In the genomic region with DNA sequence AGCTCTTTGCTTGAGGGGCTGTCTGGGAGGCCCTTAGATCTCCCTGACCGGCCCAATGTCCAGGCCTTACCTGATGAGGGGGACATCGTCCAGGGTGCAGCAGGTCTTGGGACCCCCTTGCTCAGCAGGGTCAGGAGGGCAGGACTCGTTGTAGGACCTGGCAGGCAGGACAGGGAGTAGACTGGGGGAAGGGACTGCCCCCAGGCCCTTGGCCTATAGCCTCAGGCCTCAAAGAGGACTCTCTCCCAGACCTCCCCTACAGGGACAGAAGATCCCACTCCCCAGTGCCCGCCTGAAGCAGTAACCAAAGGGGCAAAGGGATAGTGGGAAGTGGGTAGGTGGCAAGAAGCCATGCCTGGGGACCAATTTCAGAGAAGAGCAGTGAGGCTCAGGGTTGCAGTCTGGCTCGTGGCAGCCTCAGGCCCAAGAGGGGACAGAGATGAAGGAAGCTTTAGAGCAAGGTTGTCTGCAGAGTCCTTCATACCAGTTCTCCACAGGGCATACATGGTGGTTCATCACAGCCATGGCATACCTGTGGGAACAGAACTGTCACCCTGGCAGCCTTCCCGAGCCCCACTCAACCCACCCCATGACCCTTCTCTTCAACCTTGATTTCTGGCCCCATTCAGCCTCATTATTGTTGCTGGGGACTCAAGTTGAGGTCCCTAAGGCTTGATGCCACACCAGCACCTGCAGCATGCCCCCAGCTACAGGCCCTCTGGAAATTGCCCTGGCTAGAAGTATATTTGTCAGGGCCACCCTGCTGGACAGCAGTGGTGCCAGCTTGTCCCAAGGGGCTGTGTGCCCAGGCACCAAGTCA, we compare ENCODE assay signal across 1 cellular context.
TF ChIP-seq lines count a peak whose summit lies in the region.

No MANE protein-coding gene starts in this region.

TF ChIP-seq in IMR-90, 13 proteins besides CTCF, POLR2A, EP300 and RAD21 (continued from another document):
- TF ChIP-seq, protein P1, sequence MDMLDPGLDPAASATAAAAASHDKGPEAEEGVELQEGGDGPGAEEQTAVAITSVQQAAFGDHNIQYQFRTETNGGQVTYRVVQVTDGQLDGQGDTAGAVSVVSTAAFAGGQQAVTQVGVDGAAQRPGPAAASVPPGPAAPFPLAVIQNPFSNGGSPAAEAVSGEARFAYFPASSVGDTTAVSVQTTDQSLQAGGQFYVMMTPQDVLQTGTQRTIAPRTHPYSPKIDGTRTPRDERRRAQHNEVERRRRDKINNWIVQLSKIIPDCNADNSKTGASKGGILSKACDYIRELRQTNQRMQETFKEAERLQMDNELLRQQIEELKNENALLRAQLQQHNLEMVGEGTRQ (IDR thresholded peaks at IDR 0.05; ENCODE audit: low read depth, low read length) = no peak
- no peak for TF ChIP-seq RCOR1 (IDR thresholded peaks at IDR 0.05; ENCODE audit: insufficient replicate concordance, low read length)
- TF ChIP-seq, protein P2, sequence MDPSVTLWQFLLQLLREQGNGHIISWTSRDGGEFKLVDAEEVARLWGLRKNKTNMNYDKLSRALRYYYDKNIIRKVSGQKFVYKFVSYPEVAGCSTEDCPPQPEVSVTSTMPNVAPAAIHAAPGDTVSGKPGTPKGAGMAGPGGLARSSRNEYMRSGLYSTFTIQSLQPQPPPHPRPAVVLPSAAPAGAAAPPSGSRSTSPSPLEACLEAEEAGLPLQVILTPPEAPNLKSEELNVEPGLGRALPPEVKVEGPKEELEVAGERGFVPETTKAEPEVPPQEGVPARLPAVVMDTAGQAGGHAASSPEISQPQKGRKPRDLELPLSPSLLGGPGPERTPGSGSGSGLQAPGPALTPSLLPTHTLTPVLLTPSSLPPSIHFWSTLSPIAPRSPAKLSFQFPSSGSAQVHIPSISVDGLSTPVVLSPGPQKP (IDR thresholded peaks at IDR 0.05; ENCODE audit: borderline replicate concordance, low read depth, low read length) = no peak
- TF ChIP-seq FOS (IDR thresholded peaks at IDR 0.05; ENCODE audit: low read depth, low read length) = no peak
- no peak for TF ChIP-seq MXI1 (IDR thresholded peaks at IDR 0.05; ENCODE audit: borderline replicate concordance, low read depth, low read length)
- no peak for TF ChIP-seq CHD1 (IDR thresholded peaks at IDR 0.05; ENCODE audit: low read depth, low read length)
- no peak for TF ChIP-seq MAFK (IDR thresholded peaks at IDR 0.05; ENCODE audit: low read depth, low read length)
- TF ChIP-seq MAZ (IDR thresholded peaks at IDR 0.05; ENCODE audit: borderline replicate concordance, low read depth, low read length) = no peak
